ENCODE assay signal across 20 cellular contexts in genomic region chr11:64430570-64430969, GRCh38.
"Had no signal": no experiment of that assay in that cellular context is flagged by ENCODE, and none has a peak within 500 bp of the region (broad histone marks: within the 10 kb centered on the region; RNA-seq: fewer than 3 reads in every experiment).

No MANE protein-coding gene starts in this region.

- H3K27me3 ChIP-seq: sigmoid colon, thyroid gland, upper lobe of left lung, uterus had no signal

- DNase-seq: cerebellar nuclear complex; erythroblast; foreskin keratinocyte; heart left ventricle; hippocampal formation; kidney glomerular epithelial cell; natural killer cell; sigmoid colon; stimulated activated CD4-positive, alpha-beta T cell treated with anti-CD3 and anti-CD28 coated beads, Interleukin-12 subunit alpha, Interleukin-12 subunit beta, amount 100 ng/mL, for 4 hours; stimulated activated CD4-positive, alpha-beta T cell treated with anti-CD3 and anti-CD28 coated beads, Interleukin-2, amount 100 ng/mL, for 48 hours; stimulated activated naive CD8-positive, alpha-beta T cell treated with anti-CD3 and anti-CD28 coated beads, Interleukin-15, Interleukin-2, amounts not matched to agents 100 U/mL and 50 U/mL, for 24 hours; thyroid gland; uterus had no signal

- H3K4me3 ChIP-seq: heart left ventricle, sigmoid colon, skin epidermis, suprapubic skin, thyroid gland, upper lobe of left lung, uterus had no signal

- H3K4me1 ChIP-seq: foreskin keratinocyte, heart left ventricle, sigmoid colon, suprapubic skin, thyroid gland, upper lobe of left lung, uterus had no signal

- H3K9me3 ChIP-seq: neutrophil, suprapubic skin, thyroid gland, uterus had no signal

- H3K27ac Mint-ChIP-seq: dendritic cell treated with granulocyte-macrophage colony-stimulating factor and Interleukin-4, amounts not matched to agents 40 ng/mL and 50 ng/mL, for 4 days; mesothelial cell of epicardium; natural killer cell had no signal

- ATAC-seq: foreskin keratinocyte; heart left ventricle; left lobe of liver; natural killer cell; stimulated activated naive CD8-positive, alpha-beta T cell treated with anti-CD3 and anti-CD28 coated beads, Interleukin-15, Interleukin-2, amounts not matched to agents 100 U/mL and 50 U/mL, for 24 hours had no signal

- H3K36me3 ChIP-seq: heart left ventricle, neutrophil, sigmoid colon, suprapubic skin, thyroid gland, upper lobe of left lung, uterus had no signal

- H3K4me1 Mint-ChIP-seq: natural killer cell had no signal

- H3K4me3 Mint-ChIP-seq: dendritic cell treated with granulocyte-macrophage colony-stimulating factor and Interleukin-4, amounts not matched to agents 40 ng/mL and 50 ng/mL, for 4 days; mesothelial cell of epicardium; natural killer cell had no signal

- H3K27ac ChIP-seq: foreskin keratinocyte, heart left ventricle, neutrophil, sigmoid colon, skin epidermis, suprapubic skin, thyroid gland, upper lobe of left lung, uterus had no signal

- H3K36me3 Mint-ChIP-seq: mesothelial cell of epicardium, natural killer cell had no signal
